ENCODE assay signal across 1 cellular context in the genomic region with DNA sequence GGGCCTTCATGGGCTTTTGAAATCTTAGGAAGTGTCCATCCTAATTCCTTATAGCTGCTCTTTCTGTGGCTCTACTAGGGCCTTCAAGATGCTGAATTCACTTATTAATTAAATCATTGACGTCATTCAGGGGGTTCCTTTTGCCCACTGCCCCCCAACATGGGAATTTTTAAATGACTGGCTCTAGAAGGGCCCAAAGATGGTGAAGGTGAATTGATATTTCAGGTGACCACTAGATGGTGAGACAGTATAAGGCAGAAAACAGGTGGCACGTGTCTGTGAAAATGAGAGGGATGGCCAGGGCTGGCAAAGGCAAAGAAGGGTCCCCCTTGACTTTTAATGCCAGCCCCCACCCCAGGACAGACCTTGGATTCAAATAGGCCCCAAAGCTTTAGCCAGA.
TF ChIP-seq lines count a peak whose summit lies in the region.

No MANE protein-coding gene starts in this region.

TF ChIP-seq in WTC11, 78 proteins besides CTCF, POLR2A, EP300 and RAD21 (continued from another document):
- TF ChIP-seq JUN (CRISPR knock-in tag; IDR thresholded peaks at IDR 0.05) = no peak
- no peak for TF ChIP-seq SMAD3 (CRISPR knock-in tag; IDR thresholded peaks at IDR 0.05; ENCODE audit: borderline replicate concordance)
- TF ChIP-seq, protein P1, sequence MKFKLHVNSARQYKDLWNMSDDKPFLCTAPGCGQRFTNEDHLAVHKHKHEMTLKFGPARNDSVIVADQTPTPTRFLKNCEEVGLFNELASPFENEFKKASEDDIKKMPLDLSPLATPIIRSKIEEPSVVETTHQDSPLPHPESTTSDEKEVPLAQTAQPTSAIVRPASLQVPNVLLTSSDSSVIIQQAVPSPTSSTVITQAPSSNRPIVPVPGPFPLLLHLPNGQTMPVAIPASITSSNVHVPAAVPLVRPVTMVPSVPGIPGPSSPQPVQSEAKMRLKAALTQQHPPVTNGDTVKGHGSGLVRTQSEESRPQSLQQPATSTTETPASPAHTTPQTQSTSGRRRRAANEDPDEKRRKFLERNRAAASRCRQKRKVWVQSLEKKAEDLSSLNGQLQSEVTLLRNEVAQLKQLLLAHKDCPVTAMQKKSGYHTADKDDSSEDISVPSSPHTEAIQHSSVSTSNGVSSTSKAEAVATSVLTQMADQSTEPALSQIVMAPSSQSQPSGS (CRISPR knock-in tag; IDR thresholded peaks at IDR 0.05; ENCODE audit: borderline replicate concordance, low read depth) = no peak
- TF ChIP-seq TEAD1 (CRISPR knock-in tag; IDR thresholded peaks at IDR 0.05) = no peak
- TF ChIP-seq, protein P2, sequence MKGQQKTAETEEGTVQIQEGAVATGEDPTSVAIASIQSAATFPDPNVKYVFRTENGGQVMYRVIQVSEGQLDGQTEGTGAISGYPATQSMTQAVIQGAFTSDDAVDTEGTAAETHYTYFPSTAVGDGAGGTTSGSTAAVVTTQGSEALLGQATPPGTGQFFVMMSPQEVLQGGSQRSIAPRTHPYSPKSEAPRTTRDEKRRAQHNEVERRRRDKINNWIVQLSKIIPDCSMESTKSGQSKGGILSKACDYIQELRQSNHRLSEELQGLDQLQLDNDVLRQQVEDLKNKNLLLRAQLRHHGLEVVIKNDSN (CRISPR knock-in tag; IDR thresholded peaks at IDR 0.05) = no peak
- TF ChIP-seq MYBL2 (CRISPR knock-in tag; IDR thresholded peaks at IDR 0.05) = no peak
